In the genomic region with DNA sequence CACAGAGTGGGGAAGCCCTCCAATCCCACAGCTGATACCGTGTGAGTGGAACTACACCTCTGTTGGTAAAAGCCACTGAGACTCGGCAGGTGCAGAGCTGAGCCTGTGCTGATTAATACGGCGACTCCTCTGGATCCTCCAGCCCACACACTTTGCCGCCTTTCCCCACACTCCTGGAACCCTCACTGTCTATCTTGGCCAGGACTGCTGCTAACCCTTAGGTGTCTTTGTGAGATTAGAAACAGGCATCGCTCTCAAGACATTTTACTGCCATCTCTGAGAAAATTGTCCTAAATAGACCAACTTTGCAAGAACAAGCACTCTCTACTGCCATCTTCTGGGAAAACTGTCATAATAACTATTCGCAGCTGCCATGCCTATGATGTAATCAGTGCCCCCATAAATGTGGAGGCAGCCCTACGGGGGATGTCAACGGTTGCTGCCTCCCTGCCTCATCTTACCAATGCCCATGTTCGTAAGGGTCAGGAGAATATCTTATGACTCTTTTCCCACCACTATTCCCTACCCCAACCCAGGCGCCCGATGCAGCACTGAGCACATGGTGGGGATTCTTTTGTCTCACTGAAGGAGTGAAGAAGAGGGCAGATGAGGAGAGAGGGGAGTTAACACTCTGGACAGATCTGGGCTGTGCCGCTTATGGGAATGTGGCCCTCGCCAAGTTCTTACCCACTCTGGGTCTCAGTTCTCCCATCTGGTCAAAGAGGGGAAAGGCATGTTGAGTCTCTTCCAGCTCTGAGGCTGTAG, we compare ENCODE assay signal across 9 cellular contexts. TPM values are rescaled to one million over a fixed set of nuclear protein-coding genes. Genes with fewer than 3 reads are reported as not detected.
A peak's percentile ranks its signal among the peaks of the same experiment; 100 is the strongest.
DNase-seq lines count a peak whose midpoint lies in the region; ATAC-seq and TF ChIP-seq lines count a peak whose summit lies in the region.
"Had no signal": no experiment of that assay in that cellular context is flagged by ENCODE, and none has a peak within 500 bp of the region (broad histone marks: within the 10 kb centered on the region; RNA-seq: fewer than 3 reads in every experiment).

No MANE protein-coding gene starts in this region.

- no peak overlapping the region for H3K23ac ChIP-seq in mesendoderm (ENCODE audit: low read length)

- WGBS in mesendoderm (ENCODE audit: extremely low coverage, insufficient coverage, low lambda C conversion rate): no CpG with 5 or more reads among the region's 14 CpGs

- no peak overlapping the region for H2BK5ac ChIP-seq in mesendoderm (ENCODE audit: low read length)

- no peaks in the 10 kb centered on the region for H3K9me3 Mint-ChIP-seq in chondrocyte (ENCODE audit: low read depth)

- DNase-seq in DND-41 (peak; percentile 34), Karpas-422 (peak; percentile 77), OCI-M1 (lab: John Stamatoyannopoulos, UW) (peak; percentile 68), chondrocyte (ENCODE audit: low spot score) (no peak), mesendoderm (peak; percentile 72)

- no peak overlapping the region for H3K18ac ChIP-seq in mesendoderm (ENCODE audit: low read length)

- H2BK120ac ChIP-seq in mesendoderm (ENCODE audit: low read depth, low read length): no peak overlapping the region

- no peak overlapping the region for H4K8ac ChIP-seq in mesendoderm (ENCODE audit: low read depth, low read length)

- H3K36me3 ChIP-seq in DND-41 (ENCODE audit: insufficient read depth, low read length): no peaks in the 10 kb centered on the region
- no peaks in the 10 kb centered on the region for H3K36me3 ChIP-seq in Karpas-422 (ENCODE audit: insufficient read depth, low read length)
- H3K36me3 ChIP-seq in mesendoderm (ENCODE audit: control insufficient read depth, insufficient read depth, low read length): no peaks in the 10 kb centered on the region
- H3K36me3 ChIP-seq: neutrophil had no signal

- H3K9me3 ChIP-seq in DND-41 (ENCODE audit: insufficient read depth, low read length, severe bottlenecking) (no peaks in the 10 kb centered on the region), Karpas-422 (ENCODE audit: low read length) (no peaks in the 10 kb centered on the region)
- H3K9me3 ChIP-seq: neutrophil had no signal

- H3K9ac ChIP-seq in DND-41 (ENCODE audit: low read depth, low read length) (no peak overlapping the region), Karpas-422 (ENCODE audit: low read length) (no peak overlapping the region), mesendoderm (ENCODE audit: low read length) (no peak overlapping the region)

- H4K5ac ChIP-seq in mesendoderm (ENCODE audit: low read length): no peak overlapping the region

- H3K4me1 Mint-ChIP-seq in chondrocyte (ENCODE audit: low read depth): peaks cover 38% of the 10 kb centered on the region

- H3K27me3 ChIP-seq in DND-41 (ENCODE audit: insufficient read depth, low read length, poor library complexity) (peaks cover 27% of the 10 kb centered on the region), Karpas-422 (ENCODE audit: low read length) (no peaks in the 10 kb centered on the region), mesendoderm (ENCODE audit: insufficient read depth, low read length, poor library complexity) (no peaks in the 10 kb centered on the region)

- H3K4me1 ChIP-seq in DND-41 (ENCODE audit: insufficient read depth, low read length) (no peaks in the 10 kb centered on the region), Karpas-422 (ENCODE audit: low read length) (no peaks in the 10 kb centered on the region), mesendoderm (ENCODE audit: control insufficient read depth, low read depth, low read length) (no peaks in the 10 kb centered on the region)

- no peak overlapping the region for H3K4me2 ChIP-seq in DND-41 (ENCODE audit: insufficient read depth, low read length)
- H3K4me2 ChIP-seq in Karpas-422 (ENCODE audit: low read depth, low read length, poor library complexity, severe bottlenecking): no peak overlapping the region
- H3K4me2 ChIP-seq in mesendoderm (ENCODE audit: low read length): no peak overlapping the region

- H3K79me1 ChIP-seq in mesendoderm (ENCODE audit: low read length): no peaks in the 10 kb centered on the region

- TF ChIP-seq CTCF in DND-41 (IDR thresholded peaks at IDR 0.05; ENCODE audit: borderline replicate concordance, extremely low read depth, low read length, poor library complexity, severe bottlenecking): peak; percentile 81
- TF ChIP-seq CTCF in chondrocyte (IDR thresholded peaks at IDR 0.05): peak; percentile 83

- H2BK15ac ChIP-seq in mesendoderm (replicated peaks; ENCODE audit: low read depth): no peak overlapping the region

- no peak overlapping the region for H2AFZ ChIP-seq in DND-41 (ENCODE audit: low read depth, low read length)
- H2AFZ ChIP-seq in Karpas-422 (ENCODE audit: low read length): no peak overlapping the region

- H3K4ac ChIP-seq in mesendoderm (ENCODE audit: low read depth, low read length): no peak overlapping the region

- no peaks in the 10 kb centered on the region for H3K9me2 ChIP-seq in Karpas-422 (replicated peaks; ENCODE audit: insufficient read depth, low read length)

- H3K27ac ChIP-seq in DND-41 (ENCODE audit: low read length) (no peak overlapping the region), Karpas-422 (ENCODE audit: low read length) (no peak overlapping the region), mesendoderm (ENCODE audit: low read depth, low read length) (no peak overlapping the region)
- H3K27ac ChIP-seq: neutrophil had no signal

- H3K56ac ChIP-seq in mesendoderm (ENCODE audit: low read length): no peak overlapping the region

- peak; percentile 82 for ATAC-seq in DND-41 (ENCODE audit: insufficient read depth, low read depth)
- ATAC-seq in HG03378 (IDR thresholded peaks at IDR 0.05; ENCODE audit: unreplicated experiment): no peak
- no peak for ATAC-seq in HG02938 (IDR thresholded peaks at IDR 0.05; ENCODE audit: unreplicated experiment)
- no peak for ATAC-seq in HG03469 (IDR thresholded peaks at IDR 0.05; ENCODE audit: unreplicated experiment)

- H3K27ac Mint-ChIP-seq in chondrocyte (ENCODE audit: unreplicated experiment): no peak overlapping the region

- H3K79me2 ChIP-seq in DND-41 (ENCODE audit: insufficient read depth, low read length) (no peaks in the 10 kb centered on the region), Karpas-422 (ENCODE audit: low read length) (no peaks in the 10 kb centered on the region), mesendoderm (ENCODE audit: control insufficient read depth, insufficient read depth, low read length) (no peaks in the 10 kb centered on the region)

- H3K27me3 Mint-ChIP-seq in chondrocyte (ENCODE audit: low read depth): no peaks in the 10 kb centered on the region

- H2AK5ac ChIP-seq in mesendoderm (ENCODE audit: low read length): no peak overlapping the region

- H3K4me3 ChIP-seq in DND-41 (ENCODE audit: low read depth in 1 of 2, low read length in 2 of 2): no peak overlapping the region
- H3K4me3 ChIP-seq in Karpas-422 (ENCODE audit: low read length): no peak overlapping the region
- no peak overlapping the region for H3K4me3 ChIP-seq in mesendoderm (ENCODE audit: low read length)

- no peak overlapping the region for H3K4me3 Mint-ChIP-seq in chondrocyte (ENCODE audit: unreplicated experiment)

- 0 out of 2 replicates have a peak, but pooled peaks cover 3% of the 10 kb centered on the region for H4K20me1 ChIP-seq in DND-41 (ENCODE audit: insufficient read depth, low read length)
- no peaks in the 10 kb centered on the region for H4K20me1 ChIP-seq in Karpas-422 (ENCODE audit: insufficient read depth, low read depth, low read length)

- peaks cover 25% of the 10 kb centered on the region for H3K36me3 Mint-ChIP-seq in chondrocyte (ENCODE audit: low read depth)

RNA-seq across cellular contexts. Expression of a gene that starts 26.1 kb away (rescaled TPM):
- total RNA-seq in Karpas-422 (2014; rRNA removed; shearing (Covaris generic); ENCODE audit: low replicate concordance): not detected in 2 replicates
- 1.2 to 17.8 TPM (median 1.3 TPM) in 3 replicates for total RNA-seq in chondrocyte
- polyA plus RNA-seq in mesendoderm (2013, experiment 1 of 2): 0.52 TPM
- polyA plus RNA-seq in mesendoderm (2013, experiment 2 of 2): 0.53 TPM

RNA-seq across cellular contexts. Expression of a gene that starts 59.3 kb away (rescaled TPM):
- total RNA-seq in Karpas-422 (2014; rRNA removed; shearing (Covaris generic); ENCODE audit: low replicate concordance): not detected in 2 replicates
- 88.7 to 165 TPM (median 91.5 TPM) in 3 replicates for total RNA-seq in chondrocyte
- polyA plus RNA-seq in mesendoderm (2013, experiment 1 of 2): 13.1 TPM
- 13.0 TPM for polyA plus RNA-seq in mesendoderm (2013, experiment 2 of 2)

Comparison
In these comparisons a context has a peak if more than half of its experiments do, and no peak if none do; other contexts are left out.
1. RNA of a gene that starts 59.3 kb away (total RNA-seq): 88.7 to 165 TPM in chondrocyte; not detected in Karpas-422; every median in the first group is over 10 times any median in the second.